22 cellular contexts compared by ENCODE assay signal in the genomic region with DNA sequence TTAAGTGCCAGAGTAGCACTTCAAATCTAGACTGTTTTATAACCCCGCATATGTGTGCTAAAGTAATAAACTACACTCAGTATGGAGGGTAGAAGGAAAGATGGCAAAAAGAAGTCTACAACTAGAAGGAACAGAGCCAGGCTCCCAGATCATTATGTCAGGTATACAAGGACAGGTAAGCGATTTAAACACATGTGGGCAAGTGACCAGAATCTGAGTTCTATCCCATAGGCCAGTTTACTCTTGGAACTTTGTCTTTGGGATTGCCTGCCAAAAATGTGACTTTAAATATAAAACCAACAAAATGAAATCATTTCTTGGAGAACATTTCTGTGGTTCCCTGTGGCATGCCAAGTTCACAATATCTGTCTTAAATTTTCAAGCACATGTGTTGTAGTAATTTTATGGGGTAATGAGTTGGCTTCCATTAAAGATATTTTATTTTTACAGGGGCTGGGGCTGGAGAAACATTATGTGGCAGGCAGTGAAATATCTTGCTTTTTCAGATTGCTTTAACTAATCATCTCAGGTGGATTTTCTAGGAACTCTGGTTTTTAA.
A peak's percentile ranks its signal among the peaks of the same experiment; 100 is the strongest.
DNase-seq lines count a peak whose midpoint lies in the region; ATAC-seq, FAIRE-seq and TF ChIP-seq lines count a peak whose summit lies in the region.
"Had no signal": no experiment of that assay in that cellular context is flagged by ENCODE, and none has a peak within 500 bp of the region (broad histone marks: within the 10 kb centered on the region; RNA-seq: fewer than 3 reads in every experiment).

No MANE protein-coding gene starts in this region.

- H3K9ac ChIP-seq in astrocyte (ENCODE audit: low read length) (no peak overlapping the region), endodermal cell (ENCODE audit: extremely low read depth, low read length, poor library complexity, severe bottlenecking) (no peak overlapping the region)
- H3K9ac ChIP-seq: BLaER1 treated with 17β-estradiol and CSF1 and Interleukin-3, amounts not matched to agents 10 nM and 100 nM; SK-N-SH had no signal

- no peak overlapping the region for H3K27ac ChIP-seq in astrocyte (ENCODE audit: low read depth, low read length)
- H3K27ac ChIP-seq in pancreas: no peak overlapping the region
- H3K27ac ChIP-seq in endodermal cell (ENCODE audit: low read depth, low read length): no peak overlapping the region
- H3K27ac ChIP-seq: BLaER1 treated with 17β-estradiol and CSF1 and Interleukin-3, amounts not matched to agents 10 nM and 100 nM; HL-60 had no signal

- H3K4me3 Mint-ChIP-seq in astrocyte (ENCODE audit: unreplicated experiment) (no peak overlapping the region), endodermal cell (no peak overlapping the region)
- H3K4me3 Mint-ChIP-seq: CD8-positive, alpha-beta T cell; H9; IgD-negative memory B cell had no signal

- H3K9me3 ChIP-seq in astrocyte (ENCODE audit: insufficient read depth, low read depth, low read length) (no peaks in the 10 kb centered on the region), pancreas (no peaks in the 10 kb centered on the region), endodermal cell (ENCODE audit: control insufficient read depth, low read length) (no peaks in the 10 kb centered on the region)
- H3K9me3 ChIP-seq: BLaER1 treated with 17β-estradiol and CSF1 and Interleukin-3, amounts not matched to agents 10 nM and 100 nM; SK-N-SH had no signal

- H3K36me3 ChIP-seq in astrocyte (ENCODE audit: insufficient read depth, low read length) (no peaks in the 10 kb centered on the region), pancreas (no peaks in the 10 kb centered on the region), endodermal cell (ENCODE audit: control insufficient read depth, insufficient read depth, low read length) (no peaks in the 10 kb centered on the region)
- H3K36me3 ChIP-seq: BLaER1 treated with 17β-estradiol and CSF1 and Interleukin-3, amounts not matched to agents 10 nM and 100 nM had no signal

- FAIRE-seq in astrocyte (lab: Jason Lieb, UNC) (no peak), pancreas (lab: Jason Lieb, UNC) (no peak)
- FAIRE-seq: A204.1, HTR-8/SVneo, RCC 7860 had no signal

- H3K4me3 ChIP-seq in astrocyte (ENCODE audit: insufficient read depth, low read depth, low read length) (no peak overlapping the region), pancreas (no peak overlapping the region), endodermal cell (ENCODE audit: low read length) (no peak overlapping the region)
- H3K4me3 ChIP-seq: BLaER1 treated with 17β-estradiol and CSF1 and Interleukin-3, amounts not matched to agents 10 nM and 100 nM had no signal

- intact Hi-C loops in pancreas (cut with DNase I): no loop called here

- no peaks in the 10 kb centered on the region for H3K79me2 ChIP-seq in astrocyte (ENCODE audit: insufficient read depth, low read length)

- H3K27ac Mint-ChIP-seq in astrocyte (ENCODE audit: unreplicated experiment): no peak overlapping the region
- no peak overlapping the region for H3K27ac Mint-ChIP-seq in endodermal cell
- H3K27ac Mint-ChIP-seq: CD8-positive, alpha-beta T cell; H9; IgD-negative memory B cell had no signal

- H4K20me1 ChIP-seq in astrocyte (ENCODE audit: insufficient read depth, low read length): no peaks in the 10 kb centered on the region
- H4K20me1 ChIP-seq: BLaER1 treated with 17β-estradiol and CSF1 and Interleukin-3, amounts not matched to agents 10 nM and 100 nM had no signal

- no peak overlapping the region for H3K4me2 ChIP-seq in astrocyte (ENCODE audit: low read length)
- H3K4me2 ChIP-seq: BLaER1 treated with 17β-estradiol and CSF1 and Interleukin-3, amounts not matched to agents 10 nM and 100 nM; SK-N-SH had no signal

- H3K9me3 Mint-ChIP-seq in astrocyte (ENCODE audit: unreplicated experiment) (peaks cover 2% of the 10 kb centered on the region), endodermal cell (no peaks in the 10 kb centered on the region)
- H3K9me3 Mint-ChIP-seq: H9, IgD-negative memory B cell had no signal

- H3K4me1 Mint-ChIP-seq in astrocyte (ENCODE audit: low read depth, unreplicated experiment) (peaks cover 3% of the 10 kb centered on the region), endodermal cell (no peaks in the 10 kb centered on the region)
- H3K4me1 Mint-ChIP-seq: H9, IgD-negative memory B cell had no signal

- no peaks in the 10 kb centered on the region for H3K36me3 Mint-ChIP-seq in astrocyte (ENCODE audit: low read depth, unreplicated experiment)
- no peaks in the 10 kb centered on the region for H3K36me3 Mint-ChIP-seq in endodermal cell (ENCODE audit: low read depth)
- H3K36me3 Mint-ChIP-seq: CD8-positive, alpha-beta T cell had no signal

- H3K27me3 ChIP-seq in astrocyte (ENCODE audit: insufficient read depth, low read length): no peaks in the 10 kb centered on the region
- H3K27me3 ChIP-seq in pancreas: no peaks in the 10 kb centered on the region
- H3K27me3 ChIP-seq in endodermal cell (ENCODE audit: control insufficient read depth, insufficient read depth, low read length, poor library complexity, severe bottlenecking): no peaks in the 10 kb centered on the region
- H3K27me3 ChIP-seq: BLaER1 treated with 17β-estradiol and CSF1 and Interleukin-3, amounts not matched to agents 10 nM and 100 nM had no signal

- WGBS in pancreas, 2 donors: 24 to 32% methylated on average over 2 of the region's 2 CpGs
- WGBS in endodermal cell (ENCODE audit: insufficient coverage in 1 of 2, insufficient read length in 1 of 2), 2 experiments: 97 to 100% methylated on average over 2 of the region's 2 CpGs

- ATAC-seq in pancreas: peak; percentile 80 to 89 (median 84)
- ATAC-seq in GM21447 (IDR thresholded peaks at IDR 0.05; ENCODE audit: unreplicated experiment): no peak
- ATAC-seq: CD8-positive, alpha-beta T cell; Right ventricle myocardium inferior had no signal

- H2AFZ ChIP-seq in astrocyte (ENCODE audit: low read depth, low read length): no peak overlapping the region

- H3K4me1 ChIP-seq in astrocyte (ENCODE audit: insufficient read depth, low read length) (no peaks in the 10 kb centered on the region), pancreas (peaks cover 0 to 4% (median 0%) of the 10 kb centered on the region in 3 donors), endodermal cell (ENCODE audit: control insufficient read depth, insufficient read depth, low read length) (no peaks in the 10 kb centered on the region)
- H3K4me1 ChIP-seq: BLaER1 treated with 17β-estradiol and CSF1 and Interleukin-3, amounts not matched to agents 10 nM and 100 nM had no signal

- H3K27me3 Mint-ChIP-seq in astrocyte (ENCODE audit: low read depth, unreplicated experiment) (no peaks in the 10 kb centered on the region), endodermal cell (ENCODE audit: insufficient read depth) (no peaks in the 10 kb centered on the region)
- H3K27me3 Mint-ChIP-seq: IgD-negative memory B cell had no signal

- no peak for TF ChIP-seq CTCF in astrocyte (IDR thresholded peaks at IDR 0.05; ENCODE audit: insufficient read depth, low read depth, low read length)
- no peak for TF ChIP-seq CTCF in pancreas (IDR thresholded peaks at IDR 0.05)
- no peak for TF ChIP-seq CTCF in endodermal cell (conservative IDR thresholded peaks at IDR 0.05)

- DNase-seq in GM03348 (ENCODE audit: low spot score) (peak; percentile 13), astrocyte (ENCODE audit: low read depth) (peak; percentile 78), fibroblast of gingiva (ENCODE audit: low read depth) (peak; percentile 46), pancreas (peak in 1 of 6 donors; percentile 4), endodermal cell (no peak), GF-D8 (lab: John Stamatoyannopoulos, UW) (no peak)
- DNase-seq: CD8-positive, alpha-beta T cell; H9; Karpas-422; NCI-H1092 treated with DMSO at 0.1 percent for 48 hours; NCI-H2081 treated with DMSO at 0.1 percent for 48 hours; NCI-H510A; NCI-H774; SK-N-SH had no signal

Comparison
In these comparisons a context has a peak if more than half of its experiments do, and no peak if none do; other contexts are left out.
1. DNase-seq: peak in GM03348 (single experiment), astrocyte (single experiment) and fibroblast of gingiva (single experiment); none in endodermal cell (single experiment) and GF-D8 (single experiment).